In genomic region chr7:325811-326210, GRCh38 we compare ENCODE assay signal across 22 cellular contexts. TPM values are rescaled to one million over a fixed set of nuclear protein-coding genes. Genes with fewer than 3 reads are reported as not detected.
"Had no signal": no experiment of that assay in that cellular context is flagged by ENCODE, and none has a peak within 500 bp of the region (broad histone marks: within the 10 kb centered on the region; RNA-seq: fewer than 3 reads in every experiment).

No MANE protein-coding gene starts in this region.

- FAIRE-seq: endothelial cell of umbilical vein had no signal

- H3K27ac ChIP-seq: esophagus squamous epithelium, neural progenitor cell, parathyroid adenoma, thyroid gland had no signal

- H3K9ac ChIP-seq: neural progenitor cell, parathyroid adenoma had no signal

- H3K79me2 ChIP-seq: parathyroid adenoma had no signal

- H3K27me3 ChIP-seq: thyroid gland had no signal

- H3K4me3 ChIP-seq: esophagus squamous epithelium, neural progenitor cell, thyroid gland had no signal

- DNase-seq: activated CD4-positive, alpha-beta T cell treated with anti-CD3 and anti-CD28 coated beads, Interleukin-2, amount 50 U/mL, for 1 hour; activated CD8-positive, alpha-beta memory T cell treated with anti-CD3 and anti-CD28 coated beads for 24 hours; activated naive CD4-positive, alpha-beta T cell treated with anti-CD3 and anti-CD28 coated beads for 36 hours; amniotic stem cell; caudate nucleus; cortex of kidney; effector CD8-positive, alpha-beta T cell; esophagus squamous epithelium; kidney glomerular epithelial cell; SW 1271; thyroid gland had no signal

- H3K4me1 ChIP-seq: parathyroid adenoma, thyroid gland had no signal

- H3K36me3 ChIP-seq: esophagus squamous epithelium, neural progenitor cell, thyroid gland had no signal

- H3K9me3 ChIP-seq: thyroid gland had no signal

- H3K4me2 ChIP-seq: neural progenitor cell had no signal

- H2AFZ ChIP-seq: neural progenitor cell, parathyroid adenoma had no signal

RNA-seq across cellular contexts. Expression of gene FOXL3, which starts 35.8 kb away (rescaled TPM):
- total RNA-seq: activated naive CD4-positive, alpha-beta T cell treated with anti-CD3 and anti-CD28 coated beads for 36 hours; activated T-helper 1 cell treated with anti-CD3 and anti-CD28 coated beads, Interleukin-12 subunit alpha, Interleukin-12 subunit beta, Interleukin-2, Interleukin-4 antibody, amounts not matched to agents 30 ng/mL and 10 ng/mL and 1 ng/mL, durations not matched to agents 14 hours and 24 hours and 36 hours; endothelial cell of umbilical vein; esophagus squamous epithelium; fibroblast of villous mesenchyme; glomerular endothelial cell; lower leg skin; mesothelial cell of epicardium; myocyte; renal cortical epithelial cell; T-helper 2 cell treated with Interferon-gamma antibody and Interleukin-4, amounts not matched to agents 100 ng/mL and 5 ng/mL, for 36 hours; thyroid gland had no signal
- polyA plus RNA-seq: endothelial cell of umbilical vein had no signal
